25 cellular contexts compared by ENCODE assay signal in the genomic region with DNA sequence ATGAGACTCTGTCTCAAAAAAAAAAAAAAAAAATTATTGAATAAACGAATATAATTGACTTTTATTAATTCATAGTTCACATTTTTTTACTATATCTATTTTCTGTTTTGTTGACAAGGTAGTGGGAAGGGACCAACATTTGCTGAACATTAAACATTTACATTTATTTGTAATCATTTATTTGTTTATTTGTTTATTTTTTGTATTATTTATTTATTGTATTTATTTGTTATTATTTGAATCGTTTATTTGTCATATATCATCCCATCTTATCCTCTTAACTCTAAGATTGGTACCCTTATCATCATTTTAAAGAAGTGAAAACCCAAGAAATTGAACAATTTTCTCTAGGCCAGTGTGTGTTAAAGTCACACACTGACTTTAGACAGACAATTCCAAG.
"Had no signal": no experiment of that assay in that cellular context is flagged by ENCODE, and none has a peak within 500 bp of the region (broad histone marks: within the 10 kb centered on the region; RNA-seq: fewer than 3 reads in every experiment).

No MANE protein-coding gene starts in this region.

- DNase-seq: dermis blood vessel endothelial cell; dorsolateral prefrontal cortex; effector CD4-positive, alpha-beta T cell; effector memory CD4-positive, alpha-beta T cell; erythroblast; esophagus squamous epithelium; foreskin fibroblast; foreskin melanocyte; heart left ventricle; hypothalamus; immature natural killer cell; islet precursor cell; left cardiac atrium; left lung; left ventricle myocardium superior; lower lobe of right lung; mesenchymal stem cell; mucosa of descending colon; naive B cell had no signal

- H3K9me3 ChIP-seq: esophagus squamous epithelium, gastroesophageal sphincter, heart left ventricle, left lung, lower lobe of right lung, mucosa of descending colon had no signal

- H3K27ac ChIP-seq: coronary artery, dorsolateral prefrontal cortex, epithelial cell of prostate, esophagus squamous epithelium, gastroesophageal sphincter, heart left ventricle, hepatocyte, left lung, lower lobe of right lung had no signal

- H3K4me1 ChIP-seq: esophagus squamous epithelium, gastroesophageal sphincter, heart left ventricle, left lung, lower lobe of right lung had no signal

- H3K4me3 ChIP-seq: coronary artery, dorsolateral prefrontal cortex, esophagus squamous epithelium, gastroesophageal sphincter, heart left ventricle, hepatocyte, left lung, lower lobe of right lung, mucosa of descending colon had no signal

- FAIRE-seq: colon had no signal

- H3K36me3 ChIP-seq: esophagus squamous epithelium, gastroesophageal sphincter, heart left ventricle, left lung, lower lobe of right lung had no signal

- ATAC-seq: esophagus mucosa, gastroesophageal sphincter, heart left ventricle, left cardiac atrium, left lung, left ventricle myocardium superior, lower lobe of right lung, mucosa of descending colon had no signal
